Comparison of ENCODE assay signal across 8 cellular contexts in the genomic region with DNA sequence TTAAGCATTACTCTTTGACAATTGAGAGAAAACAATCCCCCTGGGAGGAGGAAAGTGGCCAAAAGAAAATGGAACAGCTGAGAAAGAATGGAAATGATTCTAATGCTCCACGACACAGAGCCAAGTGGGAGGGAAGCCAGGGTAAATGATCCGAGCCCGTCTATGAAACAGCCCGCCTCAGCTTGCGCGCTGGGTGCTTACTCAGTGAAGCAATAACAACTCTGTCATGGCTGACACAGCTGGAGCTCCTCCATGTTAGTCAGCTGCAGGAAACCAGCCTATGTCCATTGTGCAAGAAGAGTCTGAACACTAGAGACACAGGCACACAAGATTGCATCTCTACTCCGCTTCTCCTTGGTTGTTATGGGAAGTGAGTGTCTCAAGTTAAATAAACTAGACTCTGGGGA. TPM values are rescaled to one million over a fixed set of nuclear protein-coding genes. Genes with fewer than 3 reads are reported as not detected.
DNase-seq lines count a peak whose midpoint lies in the region; ATAC-seq and TF ChIP-seq lines count a peak whose summit lies in the region.

No MANE protein-coding gene starts in this region.

- DNase-seq in AG09319 (ENCODE audit: extremely low read depth, low read depth) (peak; percentile 97), NCI-H1694 (lab: John Stamatoyannopoulos, UW) (peak; percentile 3), brain pericyte (ENCODE audit: low read depth, low spot score) (peak; percentile 89), left lung (peak in 1 of 2 donors; percentile 77), tibial nerve (ENCODE audit: low spot score in 2 of 2) (peak; percentile 83 to 87), KG1 (lab: John Stamatoyannopoulos, UW) (no peak)
- no peak for DNase-seq in activated naive CD4-positive, alpha-beta T cell treated with Interleukin-2 at 50 U/mL for 16 hours

- H3K36me3 ChIP-seq in left lung (peaks cover 0 to 22% of the 10 kb centered on the region in 2 donors), tibial nerve (peaks cover 0 to 29% (median 0%) of the 10 kb centered on the region in 3 donors)

- no peaks in the 10 kb centered on the region for H3K27me3 ChIP-seq in left lung
- no peaks in the 10 kb centered on the region for H3K27me3 ChIP-seq in tibial nerve

- no peak for TF ChIP-seq POLR2A in tibial nerve (IDR thresholded peaks at IDR 0.05)

- H3K4me3 ChIP-seq in left lung: no peak overlapping the region
- peak overlapping the region in 1 of 4 donors; percentile 2 for H3K4me3 ChIP-seq in tibial nerve

- H3K4me1 ChIP-seq in left lung (peaks cover 0 to 6% of the 10 kb centered on the region in 2 donors), tibial nerve (peaks cover 0 to 15% (median 2%) of the 10 kb centered on the region in 4 donors)

- intact Hi-C loops in left lung (cut with DNase I): no loop called here

- ATAC-seq in left lung (peak; percentile 92), GM21737 (IDR thresholded peaks at IDR 0.05; ENCODE audit: unreplicated experiment) (no peak)

- TF ChIP-seq CTCF in AG09319 (IDR thresholded peaks at IDR 0.05; ENCODE audit: low read depth, low read length) (no peak), left lung (IDR thresholded peaks at IDR 0.05) (no peak), tibial nerve (IDR thresholded peaks at IDR 0.05) (no peak)

- 7 to 22% methylated on average over 7 of the region's 7 CpGs for WGBS in tibial nerve, 2 donors

- H3K27ac ChIP-seq in left lung (peak overlapping the region; percentile 45 to 79), tibial nerve (peak overlapping the region in 2 of 4 donors; percentile 21 to 56)

- H3K9me3 ChIP-seq in left lung (no peaks in the 10 kb centered on the region), tibial nerve (no peaks in the 10 kb centered on the region)

- peak in 1 of 2 donors; percentile 79 for TF ChIP-seq EP300 in tibial nerve (IDR thresholded peaks at IDR 0.05)

RNA-seq across cellular contexts. Expression of a gene that starts 19.3 kb away (rescaled TPM):
- total RNA-seq in left lung: 10 to 100 TPM; 11.3 to 13.3 TPM
- 10 to 100 TPM; 21.9 to 24.7 (median 23.2) TPM for total RNA-seq in tibial nerve

RNA-seq across cellular contexts. Expression of a gene that starts 20.6 kb away (rescaled TPM):
- total RNA-seq in left lung: 10 to 100 TPM; 62.1 to 77.8 TPM
- 10 to 100 TPM; 42.8 to 84.9 (median 70.9) TPM for total RNA-seq in tibial nerve

RNA-seq across cellular contexts. Expression of a gene that starts 50.4 kb away (rescaled TPM):
- total RNA-seq in left lung: 10 to 100 TPM; 32.9 to 38.7 TPM
- 10 to 100 TPM; 23.7 to 39.2 (median 33.9) TPM for total RNA-seq in tibial nerve

Comparison
In these comparisons a context has a peak if more than half of its experiments do, and no peak if none do; other contexts are left out.
1. DNase-seq: peak in AG09319 (single experiment), NCI-H1694 (single experiment), brain pericyte (single experiment) and tibial nerve (2 of 2); none in KG1 (single experiment) and activated naive CD4-positive, alpha-beta T cell treated with Interleukin-2 at 50 U/mL for 16 hours (single experiment).